ENCODE assay signal across 17 cellular contexts in genomic region chr6:90082847-90083246, GRCh38.
DNase-seq lines count a peak whose midpoint lies in the region; ATAC-seq and TF ChIP-seq lines count a peak whose summit lies in the region.
"Had no signal": no experiment of that assay in that cellular context is flagged by ENCODE, and none has a peak within 500 bp of the region (broad histone marks: within the 10 kb centered on the region; RNA-seq: fewer than 3 reads in every experiment).

No MANE protein-coding gene starts in this region.

- H3K27ac Mint-ChIP-seq in activated T-cell treated with anti-CD3 and anti-CD28 coated beads, Interleukin-2, amount 50 U/mL, for 72 hours, result no peak overlapping the region
- peak overlapping the region; percentile 73 for H3K27ac Mint-ChIP-seq in activated naive CD8-positive, alpha-beta T cell treated with anti-CD3 and anti-CD28 coated beads, Interleukin-2, amount 50 U/mL, for 24 hours
- H3K27ac Mint-ChIP-seq in stimulated activated naive B cell treated with anti-CD40 and anti-IgM and Interleukin-4, amounts not matched to agents 10 μg/mL and 1 μg/mL and 100 μg/mL, for 72 hours, result peak overlapping the region; percentile 81

- peaks cover 83% of the 10 kb centered on the region for H3K4me1 ChIP-seq in OCI-LY1 (ENCODE audit: insufficient read depth, low read length, severe bottlenecking)

- H4K20me1 ChIP-seq in OCI-LY1 (ENCODE audit: insufficient read depth, low read length), result 0 out of 2 replicates have a peak, but pooled peaks cover 3% of the 10 kb centered on the region

- H3K27me3 ChIP-seq in OCI-LY1 (ENCODE audit: insufficient read depth, low read length), result no peaks in the 10 kb centered on the region
- H3K27me3 ChIP-seq: esophagus muscularis mucosa had no signal

- H3K9me2 ChIP-seq in OCI-LY1 (ENCODE audit: low read depth, low read length), result no peaks in the 10 kb centered on the region

- no peaks in the 10 kb centered on the region for H3K27me3 Mint-ChIP-seq in activated T-cell treated with anti-CD3 and anti-CD28 coated beads, Interleukin-2, amount 50 U/mL, for 72 hours (ENCODE audit: low read depth)
- H3K27me3 Mint-ChIP-seq in activated naive CD8-positive, alpha-beta T cell treated with anti-CD3 and anti-CD28 coated beads, Interleukin-2, amount 50 U/mL, for 24 hours, result peaks cover 3% of the 10 kb centered on the region
- no peaks in the 10 kb centered on the region for H3K27me3 Mint-ChIP-seq in stimulated activated naive B cell treated with anti-CD40 and anti-IgM and Interleukin-4, amounts not matched to agents 10 μg/mL and 1 μg/mL and 100 μg/mL, for 72 hours

- H3K4me3 ChIP-seq in OCI-LY1 (ENCODE audit: low read depth, low read length, poor library complexity, severe bottlenecking), result no peak overlapping the region
- H3K4me3 ChIP-seq: esophagus muscularis mucosa, mucosa of descending colon had no signal

- no peak overlapping the region for H2AFZ ChIP-seq in OCI-LY1 (ENCODE audit: low read length)

- H3K9ac ChIP-seq in OCI-LY1 (ENCODE audit: low read length), result no peak overlapping the region

- no peaks in the 10 kb centered on the region for H3K9me3 ChIP-seq in OCI-LY1 (ENCODE audit: low read length)
- H3K9me3 ChIP-seq: esophagus muscularis mucosa, mucosa of descending colon had no signal

- no peak for ATAC-seq in activated T-cell treated with anti-CD3 and anti-CD28 coated beads, Interleukin-2, amount 50 U/mL, for 72 hours (replicated peaks in 1 of 2)
- ATAC-seq in activated naive CD8-positive, alpha-beta T cell treated with anti-CD3 and anti-CD28 coated beads, Interleukin-2, amount 50 U/mL, for 24 hours, result no peak
- ATAC-seq in stimulated activated naive B cell treated with anti-CD40 and anti-IgM and Interleukin-4, amounts not matched to agents 10 μg/mL and 1 μg/mL and 100 μg/mL, for 72 hours (replicated peaks), result no peak
- ATAC-seq in GM18909 (IDR thresholded peaks at IDR 0.05; ENCODE audit: poor library complexity, unreplicated experiment) (no peak), HG03378 (IDR thresholded peaks at IDR 0.05; ENCODE audit: unreplicated experiment) (no peak)
- ATAC-seq: left colon, mucosa of descending colon, sciatic nerve had no signal

- TF ChIP-seq CTCF in OCI-LY1 (IDR thresholded peaks at IDR 0.05; ENCODE audit: low read length), result no peak

- H3F3A ChIP-seq in OCI-LY1 (ENCODE audit: insufficient read depth, low read length), result 0 out of 2 replicates have a peak, but pooled peaks cover 5% of the 10 kb centered on the region

- no peak for DNase-seq in activated T-cell treated with anti-CD3 and anti-CD28 coated beads, Interleukin-2, amount 50 U/mL, for 72 hours
- DNase-seq in activated T-cell treated with anti-CD3 and anti-CD28 coated beads, Interleukin-2, amount 50 U/mL, for 1 hour, result no peak
- no peak for DNase-seq in activated naive CD8-positive, alpha-beta T cell treated with anti-CD3 and anti-CD28 coated beads, Interleukin-2, amount 50 U/mL, for 24 hours
- DNase-seq in stimulated activated naive B cell treated with anti-CD40 and anti-IgM and Interleukin-4, amounts not matched to agents 10 μg/mL and 1 μg/mL and 100 μg/mL, for 72 hours, result no peak
- DNase-seq: activated CD4-positive, alpha-beta T cell treated with anti-CD3 and anti-CD28 coated beads, Interleukin-2, amount 50 U/mL, for 4 hours; effector CD4-positive, alpha-beta T cell; HCEC 1CT; left colon; mucosa of descending colon; NCI-H2029 treated with DMSO at 0.1 percent for 48 hours; SIG-M5 had no signal

- H3K36me3 ChIP-seq in OCI-LY1 (ENCODE audit: insufficient read depth, low read length), result peaks cover 61% of the 10 kb centered on the region
- H3K36me3 ChIP-seq: esophagus muscularis mucosa had no signal

- H3K79me2 ChIP-seq in OCI-LY1 (ENCODE audit: insufficient read depth, low read length), result peaks cover 67% of the 10 kb centered on the region

- H3K27ac ChIP-seq in OCI-LY1 (ENCODE audit: low read depth, low read length, poor library complexity, severe bottlenecking), result peak overlapping the region; percentile 71
- H3K27ac ChIP-seq: esophagus muscularis mucosa had no signal

- no peaks in the 10 kb centered on the region for H3K9me3 Mint-ChIP-seq in activated T-cell treated with anti-CD3 and anti-CD28 coated beads, Interleukin-2, amount 50 U/mL, for 72 hours
- no peaks in the 10 kb centered on the region for H3K9me3 Mint-ChIP-seq in activated naive CD8-positive, alpha-beta T cell treated with anti-CD3 and anti-CD28 coated beads, Interleukin-2, amount 50 U/mL, for 24 hours
- no peaks in the 10 kb centered on the region for H3K9me3 Mint-ChIP-seq in stimulated activated naive B cell treated with anti-CD40 and anti-IgM and Interleukin-4, amounts not matched to agents 10 μg/mL and 1 μg/mL and 100 μg/mL, for 72 hours
- H3K9me3 Mint-ChIP-seq: central memory CD8-positive, alpha-beta T cell had no signal

- H3K4me1 Mint-ChIP-seq in activated T-cell treated with anti-CD3 and anti-CD28 coated beads, Interleukin-2, amount 50 U/mL, for 72 hours (ENCODE audit: low read depth), result peaks cover 92% of the 10 kb centered on the region
- H3K4me1 Mint-ChIP-seq in activated naive CD8-positive, alpha-beta T cell treated with anti-CD3 and anti-CD28 coated beads, Interleukin-2, amount 50 U/mL, for 24 hours, result peaks cover 96% of the 10 kb centered on the region
- H3K4me1 Mint-ChIP-seq in stimulated activated naive B cell treated with anti-CD40 and anti-IgM and Interleukin-4, amounts not matched to agents 10 μg/mL and 1 μg/mL and 100 μg/mL, for 72 hours, result peaks cover 47 to 90% of the 10 kb centered on the region in 2 donors

- peaks cover 6 to 31% of the 10 kb centered on the region in 2 donors for H3K36me3 Mint-ChIP-seq in activated T-cell treated with anti-CD3 and anti-CD28 coated beads, Interleukin-2, amount 50 U/mL, for 72 hours (ENCODE audit: insufficient read depth in 2 of 2)
- H3K36me3 Mint-ChIP-seq in activated naive CD8-positive, alpha-beta T cell treated with anti-CD3 and anti-CD28 coated beads, Interleukin-2, amount 50 U/mL, for 24 hours (ENCODE audit: low read depth), result peaks cover 59% of the 10 kb centered on the region
- H3K36me3 Mint-ChIP-seq in stimulated activated naive B cell treated with anti-CD40 and anti-IgM and Interleukin-4, amounts not matched to agents 10 μg/mL and 1 μg/mL and 100 μg/mL, for 72 hours, result peaks cover 48 to 63% of the 10 kb centered on the region in 2 donors

- peak overlapping the region; percentile 69; the same call in 1 of the 2 replicates for H3K4me2 ChIP-seq in OCI-LY1 (ENCODE audit: low read length)

- peak overlapping the region; percentile 9 to 36 for H3K4me3 Mint-ChIP-seq in activated T-cell treated with anti-CD3 and anti-CD28 coated beads, Interleukin-2, amount 50 U/mL, for 72 hours
- H3K4me3 Mint-ChIP-seq in activated naive CD8-positive, alpha-beta T cell treated with anti-CD3 and anti-CD28 coated beads, Interleukin-2, amount 50 U/mL, for 24 hours, result peak overlapping the region; percentile 53
- H3K4me3 Mint-ChIP-seq in stimulated activated naive B cell treated with anti-CD40 and anti-IgM and Interleukin-4, amounts not matched to agents 10 μg/mL and 1 μg/mL and 100 μg/mL, for 72 hours, result peak overlapping the region in 1 of 2 donors; percentile 16
- H3K4me3 Mint-ChIP-seq: central memory CD8-positive, alpha-beta T cell had no signal
